ENCODE assay signal across 8 cellular contexts in the genomic region with DNA sequence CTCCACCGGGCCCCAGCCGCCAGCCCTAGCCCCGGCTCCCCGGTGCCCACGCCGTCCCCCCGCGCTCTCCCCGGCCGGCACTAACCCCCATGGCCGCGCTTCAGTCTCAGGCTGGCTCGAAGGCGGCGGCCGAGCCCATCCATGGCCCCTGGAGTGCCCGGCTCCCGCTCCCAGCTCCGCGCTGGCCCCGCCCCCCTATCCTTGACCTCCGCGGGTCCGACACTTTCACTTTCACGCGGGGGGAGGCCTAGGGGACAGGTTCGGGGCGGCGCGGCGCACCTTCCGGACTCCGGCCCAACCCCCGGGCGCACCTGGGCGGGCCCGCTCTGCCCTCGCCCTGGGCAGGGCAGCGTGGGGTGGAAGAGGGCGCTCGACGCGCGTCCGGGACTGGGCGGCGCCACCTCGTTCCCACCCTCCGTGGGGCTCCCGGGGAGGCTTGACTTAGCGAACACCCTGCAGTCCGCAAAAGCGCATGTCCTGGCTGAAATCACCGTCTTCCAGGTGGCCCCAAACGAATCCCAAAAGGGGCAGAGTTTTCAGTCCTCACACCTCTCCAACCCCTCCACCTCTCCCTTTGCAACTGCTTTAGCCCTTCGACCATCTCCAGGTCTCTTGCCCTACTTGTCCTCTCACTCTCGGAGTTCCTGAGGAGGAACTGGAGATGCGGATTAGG. TPM values are rescaled to one million over a fixed set of nuclear protein-coding genes. Genes with fewer than 3 reads are reported as not detected.
DNase-seq lines count a peak whose midpoint lies in the region; ATAC-seq and TF ChIP-seq lines count a peak whose summit lies in the region.

No MANE protein-coding gene starts in this region.

- no peaks in the 10 kb centered on the region for H3K9me3 ChIP-seq in ES-I3 (ENCODE audit: control insufficient read depth, insufficient read depth, low read length)
- H3K9me3 ChIP-seq in KOPT-K1 (ENCODE audit: insufficient read depth, low read length, poor library complexity, severe bottlenecking) = no peaks in the 10 kb centered on the region
- H3K9me3 ChIP-seq in neuronal stem cell (replicated peaks in 1 of 2; ENCODE audit: control insufficient read depth in 2 of 2, insufficient read depth in 1 of 2, low read depth in 1 of 2, low read length in 2 of 2) = no peaks in the 10 kb centered on the region

- CTCF ChIA-PET in HEK293T (lab: Yijun Ruan, JAX) = no interaction called here

- no peak overlapping the region for H2BK5ac ChIP-seq in neuronal stem cell (ENCODE audit: low read length)

- H3K4me2 ChIP-seq in neuronal stem cell (ENCODE audit: insufficient read depth, low read length, poor library complexity, severe bottlenecking) = peak overlapping the region; percentile 29

- peak overlapping the region; percentile 74 for H3K27ac Mint-ChIP-seq in endothelial cell (ENCODE audit: unreplicated experiment)

- H3K27ac ChIP-seq in KOPT-K1 (ENCODE audit: low read depth, low read length, poor library complexity, severe bottlenecking) (peak overlapping the region; percentile 99), neuronal stem cell (replicated peaks; ENCODE audit: low read length) (no peak overlapping the region), urinary bladder (ENCODE audit: low read depth) (peak overlapping the region; percentile 91)

- peak overlapping the region; percentile 76 for H3K4me3 Mint-ChIP-seq in endothelial cell (ENCODE audit: unreplicated experiment)

- no peak overlapping the region for H2AFZ ChIP-seq in neuronal stem cell (ENCODE audit: low read length)

- H2BK15ac ChIP-seq in neuronal stem cell (ENCODE audit: low read length) = peak overlapping the region; percentile 32

- H3K18ac ChIP-seq in neuronal stem cell (ENCODE audit: low read length) = peak overlapping the region; percentile 78

- POLR2A ChIA-PET in HEK293T (lab: Yijun Ruan, JAX) = no interaction called here

- H3K4me1 Mint-ChIP-seq in endothelial cell (ENCODE audit: unreplicated experiment) = peaks cover 35% of the 10 kb centered on the region

- H3K36me3 ChIP-seq in ES-I3 (ENCODE audit: insufficient read depth, low read length) = no peaks in the 10 kb centered on the region
- H3K36me3 ChIP-seq in KOPT-K1 (ENCODE audit: insufficient read depth, low read length) = peaks cover 2% of the 10 kb centered on the region; the same call in 1 of the 2 replicates
- no peaks in the 10 kb centered on the region for H3K36me3 ChIP-seq in neuronal stem cell (replicated peaks in 1 of 2; ENCODE audit: control insufficient read depth in 2 of 2, insufficient read depth in 2 of 2, low read length in 2 of 2)
- H3K36me3 ChIP-seq in urinary bladder (ENCODE audit: insufficient read depth) = no peaks in the 10 kb centered on the region

- peaks cover 17% of the 10 kb centered on the region for H3K27me3 Mint-ChIP-seq in endothelial cell (ENCODE audit: unreplicated experiment)

- H4K8ac ChIP-seq in neuronal stem cell (ENCODE audit: low read depth, low read length) = no peak overlapping the region

- H3K14ac ChIP-seq in neuronal stem cell (ENCODE audit: low read length) = no peak overlapping the region

- no peak for TF ChIP-seq CTCF in endothelial cell (IDR thresholded peaks at IDR 0.05; ENCODE audit: unreplicated experiment)

- H3K27me3 ChIP-seq in neuronal stem cell (ENCODE audit: control insufficient read depth in 3 of 3, insufficient read depth in 3 of 3, low read depth in 1 of 3, low read length in 3 of 3) = peaks cover 0 to 21% (median 0%) of the 10 kb centered on the region in 3 experiments

- peak overlapping the region in 1 of 2 donors; percentile 31 for H3K4me3 ChIP-seq in neuronal stem cell (ENCODE audit: low read length in 2 of 2)
- H3K4me3 ChIP-seq in urinary bladder (ENCODE audit: low read depth, low read length) = peak overlapping the region; percentile 79

- no peak overlapping the region for H2BK12ac ChIP-seq in neuronal stem cell (ENCODE audit: low read length)

- no peaks in the 10 kb centered on the region for H3K9me3 Mint-ChIP-seq in endothelial cell (ENCODE audit: unreplicated experiment)

- no peaks in the 10 kb centered on the region for H3K4me1 ChIP-seq in ES-I3 (ENCODE audit: insufficient read depth, low read length)
- H3K4me1 ChIP-seq in neuronal stem cell (ENCODE audit: control insufficient read depth in 2 of 2, insufficient read depth in 1 of 2, low read depth in 1 of 2, low read length in 2 of 2) = peaks cover 1 to 2% of the 10 kb centered on the region in 2 donors
- no peaks in the 10 kb centered on the region for H3K4me1 ChIP-seq in urinary bladder (ENCODE audit: insufficient read depth)

- peak overlapping the region; percentile 65 for H2BK120ac ChIP-seq in neuronal stem cell (ENCODE audit: low read depth, low read length)

- H3K23ac ChIP-seq in neuronal stem cell (ENCODE audit: low read depth, low read length, poor library complexity) = peak overlapping the region; percentile 37

- no peaks in the 10 kb centered on the region for H3K36me3 Mint-ChIP-seq in endothelial cell (ENCODE audit: low read depth, unreplicated experiment)

- no CpG with 5 or more reads among the region's 58 CpGs for WGBS in neuronal stem cell (ENCODE audit: extremely low coverage in 2 of 2, insufficient read length in 2 of 2, insufficient replicate concordance in 1 of 2), 2 donors
- 2% methylated on average over 58 of the region's 58 CpGs for WGBS in urinary bladder

- H3K9ac ChIP-seq in ES-I3 (ENCODE audit: low read depth, low read length) (peak overlapping the region; percentile 24; the same call in 1 of the 2 replicates), neuronal stem cell (ENCODE audit: low read depth, low read length, poor library complexity) (no peak overlapping the region)

- peak overlapping the region; percentile 22 for H2AK5ac ChIP-seq in neuronal stem cell (ENCODE audit: low read depth, low read length)

- H4K91ac ChIP-seq in neuronal stem cell (ENCODE audit: low read depth, low read length, poor library complexity) = no peak overlapping the region

- peak; percentile 62 for ATAC-seq in GM21515 (IDR thresholded peaks at IDR 0.05; ENCODE audit: unreplicated experiment)

- H3K79me1 ChIP-seq in neuronal stem cell (ENCODE audit: low read depth, low read length) = no peaks in the 10 kb centered on the region

- DNase-seq in activated CD4-positive, alpha-beta T cell treated with anti-CD3 and anti-CD28 coated beads, Interleukin-2, amount 50 U/mL, for 4 hours = peak; percentile 63 to 68
- DNase-seq in endothelial cell (ENCODE audit: low spot score) (no peak), neuronal stem cell (ENCODE audit: low spot score) (no peak), HEK293T (ENCODE audit: extremely low spot score) (no peak)

- H3K4ac ChIP-seq in neuronal stem cell (ENCODE audit: low read length) = no peak overlapping the region

TF ChIP-seq in HEK293T, 16 proteins besides CTCF, POLR2A, EP300 and RAD21:
- TF ChIP-seq, protein P1, sequence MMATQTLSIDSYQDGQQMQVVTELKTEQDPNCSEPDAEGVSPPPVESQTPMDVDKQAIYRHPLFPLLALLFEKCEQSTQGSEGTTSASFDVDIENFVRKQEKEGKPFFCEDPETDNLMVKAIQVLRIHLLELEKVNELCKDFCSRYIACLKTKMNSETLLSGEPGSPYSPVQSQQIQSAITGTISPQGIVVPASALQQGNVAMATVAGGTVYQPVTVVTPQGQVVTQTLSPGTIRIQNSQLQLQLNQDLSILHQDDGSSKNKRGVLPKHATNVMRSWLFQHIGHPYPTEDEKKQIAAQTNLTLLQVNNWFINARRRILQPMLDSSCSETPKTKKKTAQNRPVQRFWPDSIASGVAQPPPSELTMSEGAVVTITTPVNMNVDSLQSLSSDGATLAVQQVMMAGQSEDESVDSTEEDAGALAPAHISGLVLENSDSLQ (IDR thresholded peaks at IDR 0.05) = no peak
- TF ChIP-seq BHLHE40 (IDR thresholded peaks at IDR 0.05; ENCODE audit: borderline replicate concordance) (no peak), L3MBTL2 (conservative IDR thresholded peaks at IDR 0.05) (no peak), FOXK2 (IDR thresholded peaks at IDR 0.05) (no peak), TARDBP (IDR thresholded peaks at IDR 0.05) (no peak), CTBP1 (IDR thresholded peaks at IDR 0.05; ENCODE audit: borderline replicate concordance) (no peak), LEF1 (IDR thresholded peaks at IDR 0.05; ENCODE audit: borderline replicate concordance) (no peak), SUZ12 (IDR thresholded peaks at IDR 0.05) (no peak), ZNF384 (IDR thresholded peaks at IDR 0.05) (no peak), HDGF (IDR thresholded peaks at IDR 0.05; ENCODE audit: borderline replicate concordance) (no peak), ELF4 (IDR thresholded peaks at IDR 0.05) (no peak)
TF ChIP-seq in HEK293T: peak in this region for 0.

RNA-seq across cellular contexts. Expression of gene DENND2D, which starts 3.9 kb away (rescaled TPM):
- total RNA-seq in endothelial cell (ENCODE audit: unreplicated experiment) (3.6 TPM), urinary bladder (23.9 TPM)
- 0.32 TPM for polyA plus RNA-seq in neuronal stem cell (2013, experiment 1 of 2)
- 0.19 TPM for polyA plus RNA-seq in neuronal stem cell (2013, experiment 2 of 2)
- 14.4 TPM for polyA plus RNA-seq in urinary bladder

RNA-seq across cellular contexts. Expression of gene CHI3L2, which starts 23.2 kb away (rescaled TPM):
- 1.3 TPM for total RNA-seq in endothelial cell (ENCODE audit: unreplicated experiment)
- polyA plus RNA-seq in neuronal stem cell (2013, experiment 1 of 2) = not detected
- polyA plus RNA-seq in neuronal stem cell (2013, experiment 2 of 2) = 0.04 TPM
- 0.26 TPM for total RNA-seq in urinary bladder
- 4.9 TPM for polyA plus RNA-seq in urinary bladder

Comparison
In these comparisons a context has a peak if more than half of its experiments do, and no peak if none do; other contexts are left out.
1. DNase-seq: peak in activated CD4-positive, alpha-beta T cell treated with anti-CD3 and anti-CD28 coated beads, Interleukin-2, amount 50 U/mL, for 4 hours (2 of 2); none in endothelial cell (single experiment), neuronal stem cell (single experiment) and HEK293T (single experiment).